ENCODE assay signal across 1 cellular context in the genomic region with DNA sequence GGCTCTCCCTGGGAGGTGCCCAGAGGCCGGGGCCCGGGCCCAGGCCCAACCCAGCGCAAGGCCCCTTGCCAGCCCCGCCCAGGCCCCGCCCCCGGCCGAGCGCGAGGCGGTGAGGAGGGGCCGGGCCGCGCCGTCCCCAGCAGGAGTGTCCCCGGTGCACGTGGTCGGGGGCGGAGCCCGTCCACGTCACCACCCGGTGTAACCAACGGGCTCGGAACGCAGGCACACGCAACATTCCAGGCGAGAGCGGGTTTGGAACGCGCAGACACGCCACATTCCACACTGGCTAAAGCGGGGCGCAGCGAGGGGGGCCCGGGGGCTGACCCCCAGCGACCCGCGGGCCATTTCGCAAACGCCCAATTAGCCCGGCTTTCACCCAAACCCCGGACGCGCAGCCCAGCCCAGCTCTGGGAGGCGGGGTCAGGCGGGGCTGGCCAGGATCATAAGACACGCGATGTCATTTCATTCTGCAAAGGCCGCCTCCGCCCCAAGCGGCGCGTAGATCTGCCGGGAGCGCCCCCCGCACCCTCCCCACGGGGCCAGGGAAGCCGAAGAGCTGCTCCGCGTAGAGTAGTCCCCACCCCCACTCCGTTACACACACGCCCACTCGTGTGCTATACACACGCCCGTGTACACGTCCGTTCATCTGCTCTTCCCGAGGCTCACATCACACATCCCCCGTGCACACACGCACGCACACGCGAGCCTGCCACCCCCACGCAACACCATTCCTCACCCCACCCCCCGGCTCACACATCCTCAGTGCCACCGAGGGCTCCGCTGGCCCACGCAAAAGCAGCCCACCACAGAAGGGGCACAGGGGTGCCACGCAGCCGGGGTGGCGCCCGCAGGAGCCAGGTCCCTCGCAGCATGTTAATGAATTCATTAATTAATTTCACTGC.
A peak's percentile ranks its signal among the peaks of the same experiment; 100 is the strongest.
TF ChIP-seq lines count a peak whose summit lies in the region.

No MANE protein-coding gene starts in this region.

TF ChIP-seq in HEK293, 187 proteins besides CTCF, POLR2A, EP300 and RAD21 (continued from another document and continues in another):
- TF ChIP-seq ZNF2 (tag by site-specific recombination; IDR thresholded peaks at IDR 0.05) = peak; percentile 54; the same call in 1 of the 2 replicates
- TF ChIP-seq, protein P1, sequence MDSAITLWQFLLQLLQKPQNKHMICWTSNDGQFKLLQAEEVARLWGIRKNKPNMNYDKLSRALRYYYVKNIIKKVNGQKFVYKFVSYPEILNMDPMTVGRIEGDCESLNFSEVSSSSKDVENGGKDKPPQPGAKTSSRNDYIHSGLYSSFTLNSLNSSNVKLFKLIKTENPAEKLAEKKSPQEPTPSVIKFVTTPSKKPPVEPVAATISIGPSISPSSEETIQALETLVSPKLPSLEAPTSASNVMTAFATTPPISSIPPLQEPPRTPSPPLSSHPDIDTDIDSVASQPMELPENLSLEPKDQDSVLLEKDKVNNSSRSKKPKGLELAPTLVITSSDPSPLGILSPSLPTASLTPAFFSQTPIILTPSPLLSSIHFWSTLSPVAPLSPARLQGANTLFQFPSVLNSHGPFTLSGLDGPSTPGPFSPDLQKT (IDR thresholded peaks at IDR 0.05; ENCODE audit: borderline replicate concordance, low read depth, low read length) = no peak
- TF ChIP-seq ZNF514 (tag by site-specific recombination; IDR thresholded peaks at IDR 0.05) = no peak
- TF ChIP-seq ZFP37 (tag by site-specific recombination; IDR thresholded peaks at IDR 0.05) = no peak
- no peak for TF ChIP-seq ZNF280D (tag by site-specific recombination; IDR thresholded peaks at IDR 0.05)
- TF ChIP-seq ZNF112 (tag by site-specific recombination; IDR thresholded peaks at IDR 0.05) = no peak
- TF ChIP-seq ZNF19 (tag by site-specific recombination; IDR thresholded peaks at IDR 0.05; ENCODE audit: low read depth) = no peak
- TF ChIP-seq ZNF138 (tag by site-specific recombination; IDR thresholded peaks at IDR 0.05; ENCODE audit: borderline replicate concordance) = no peak
- no peak for TF ChIP-seq ZNF404 (tag by site-specific recombination; IDR thresholded peaks at IDR 0.05)
- peak; percentile 95 for TF ChIP-seq SP3 (tag by site-specific recombination; IDR thresholded peaks at IDR 0.05)
- TF ChIP-seq, protein P2, sequence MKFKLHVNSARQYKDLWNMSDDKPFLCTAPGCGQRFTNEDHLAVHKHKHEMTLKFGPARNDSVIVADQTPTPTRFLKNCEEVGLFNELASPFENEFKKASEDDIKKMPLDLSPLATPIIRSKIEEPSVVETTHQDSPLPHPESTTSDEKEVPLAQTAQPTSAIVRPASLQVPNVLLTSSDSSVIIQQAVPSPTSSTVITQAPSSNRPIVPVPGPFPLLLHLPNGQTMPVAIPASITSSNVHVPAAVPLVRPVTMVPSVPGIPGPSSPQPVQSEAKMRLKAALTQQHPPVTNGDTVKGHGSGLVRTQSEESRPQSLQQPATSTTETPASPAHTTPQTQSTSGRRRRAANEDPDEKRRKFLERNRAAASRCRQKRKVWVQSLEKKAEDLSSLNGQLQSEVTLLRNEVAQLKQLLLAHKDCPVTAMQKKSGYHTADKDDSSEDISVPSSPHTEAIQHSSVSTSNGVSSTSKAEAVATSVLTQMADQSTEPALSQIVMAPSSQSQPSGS (tag by site-specific recombination; IDR thresholded peaks at IDR 0.05; ENCODE audit: low read depth) = 0 out of 2 replicates have a peak, but pooled peaks have one; percentile 2
- TF ChIP-seq, protein P3, sequence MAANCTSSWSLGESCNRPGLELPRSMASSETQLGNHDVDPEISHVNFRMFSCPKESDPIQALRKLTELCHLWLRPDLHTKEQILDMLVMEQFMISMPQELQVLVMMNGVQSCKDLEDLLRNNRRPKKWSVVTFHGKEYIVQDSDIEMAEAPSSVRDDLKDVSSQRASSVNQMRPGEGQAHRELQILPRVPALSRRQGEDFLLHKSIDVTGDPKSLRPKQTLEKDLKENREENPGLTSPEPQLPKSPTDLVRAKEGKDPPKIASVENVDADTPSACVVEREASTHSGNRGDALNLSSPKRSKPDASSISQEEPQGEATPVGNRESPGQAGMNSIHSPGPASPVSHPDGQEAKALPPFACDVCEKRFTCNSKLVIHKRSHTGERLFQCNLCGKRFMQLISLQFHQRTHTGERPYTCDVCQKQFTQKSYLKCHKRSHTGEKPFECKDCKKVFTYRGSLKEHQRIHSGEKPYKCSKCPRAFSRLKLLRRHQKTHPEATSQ (tag by site-specific recombination; IDR thresholded peaks at IDR 0.05) = peak; percentile 21; the same call in 1 of the 2 replicates
- no peak for TF ChIP-seq ZNF571 (tag by site-specific recombination; IDR thresholded peaks at IDR 0.05)
- TF ChIP-seq ZXDB (tag by site-specific recombination; IDR thresholded peaks at IDR 0.05) = no peak
- peak; percentile 96 for TF ChIP-seq KLF8 (tag by site-specific recombination; IDR thresholded peaks at IDR 0.05)
- peak; percentile 78 for TF ChIP-seq ZNF600 (tag by site-specific recombination; IDR thresholded peaks at IDR 0.05)
- TF ChIP-seq HIC1 (tag by site-specific recombination; IDR thresholded peaks at IDR 0.05) = peak; percentile 96
- no peak for TF ChIP-seq MZF1 (tag by site-specific recombination; IDR thresholded peaks at IDR 0.05; ENCODE audit: borderline replicate concordance)
- TF ChIP-seq, protein P4, sequence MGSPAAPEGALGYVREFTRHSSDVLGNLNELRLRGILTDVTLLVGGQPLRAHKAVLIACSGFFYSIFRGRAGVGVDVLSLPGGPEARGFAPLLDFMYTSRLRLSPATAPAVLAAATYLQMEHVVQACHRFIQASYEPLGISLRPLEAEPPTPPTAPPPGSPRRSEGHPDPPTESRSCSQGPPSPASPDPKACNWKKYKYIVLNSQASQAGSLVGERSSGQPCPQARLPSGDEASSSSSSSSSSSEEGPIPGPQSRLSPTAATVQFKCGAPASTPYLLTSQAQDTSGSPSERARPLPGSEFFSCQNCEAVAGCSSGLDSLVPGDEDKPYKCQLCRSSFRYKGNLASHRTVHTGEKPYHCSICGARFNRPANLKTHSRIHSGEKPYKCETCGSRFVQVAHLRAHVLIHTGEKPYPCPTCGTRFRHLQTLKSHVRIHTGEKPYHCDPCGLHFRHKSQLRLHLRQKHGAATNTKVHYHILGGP (tag by site-specific recombination; IDR thresholded peaks at IDR 0.05) = no peak
- peak; percentile 99 for TF ChIP-seq GLIS2 (tag by site-specific recombination; IDR thresholded peaks at IDR 0.05)
- peak; percentile 90 for TF ChIP-seq KLF16 (tag by site-specific recombination; IDR thresholded peaks at IDR 0.05)
- peak; percentile 97 for TF ChIP-seq ZBTB8A (tag by site-specific recombination; IDR thresholded peaks at IDR 0.05)
- TF ChIP-seq ZNF391 (tag by site-specific recombination; IDR thresholded peaks at IDR 0.05; ENCODE audit: borderline replicate concordance, low read depth) = peak; percentile 76
- TF ChIP-seq, protein P5, sequence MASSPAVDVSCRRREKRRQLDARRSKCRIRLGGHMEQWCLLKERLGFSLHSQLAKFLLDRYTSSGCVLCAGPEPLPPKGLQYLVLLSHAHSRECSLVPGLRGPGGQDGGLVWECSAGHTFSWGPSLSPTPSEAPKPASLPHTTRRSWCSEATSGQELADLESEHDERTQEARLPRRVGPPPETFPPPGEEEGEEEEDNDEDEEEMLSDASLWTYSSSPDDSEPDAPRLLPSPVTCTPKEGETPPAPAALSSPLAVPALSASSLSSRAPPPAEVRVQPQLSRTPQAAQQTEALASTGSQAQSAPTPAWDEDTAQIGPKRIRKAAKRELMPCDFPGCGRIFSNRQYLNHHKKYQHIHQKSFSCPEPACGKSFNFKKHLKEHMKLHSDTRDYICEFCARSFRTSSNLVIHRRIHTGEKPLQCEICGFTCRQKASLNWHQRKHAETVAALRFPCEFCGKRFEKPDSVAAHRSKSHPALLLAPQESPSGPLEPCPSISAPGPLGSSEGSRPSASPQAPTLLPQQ (tag by site-specific recombination; IDR thresholded peaks at IDR 0.05) = no peak
- TF ChIP-seq, protein P6, sequence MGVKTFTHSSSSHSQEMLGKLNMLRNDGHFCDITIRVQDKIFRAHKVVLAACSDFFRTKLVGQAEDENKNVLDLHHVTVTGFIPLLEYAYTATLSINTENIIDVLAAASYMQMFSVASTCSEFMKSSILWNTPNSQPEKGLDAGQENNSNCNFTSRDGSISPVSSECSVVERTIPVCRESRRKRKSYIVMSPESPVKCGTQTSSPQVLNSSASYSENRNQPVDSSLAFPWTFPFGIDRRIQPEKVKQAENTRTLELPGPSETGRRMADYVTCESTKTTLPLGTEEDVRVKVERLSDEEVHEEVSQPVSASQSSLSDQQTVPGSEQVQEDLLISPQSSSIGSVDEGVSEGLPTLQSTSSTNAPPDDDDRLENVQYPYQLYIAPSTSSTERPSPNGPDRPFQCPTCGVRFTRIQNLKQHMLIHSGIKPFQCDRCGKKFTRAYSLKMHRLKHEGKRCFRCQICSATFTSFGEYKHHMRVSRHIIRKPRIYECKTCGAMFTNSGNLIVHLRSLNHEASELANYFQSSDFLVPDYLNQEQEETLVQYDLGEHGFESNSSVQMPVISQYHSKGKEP (tag by site-specific recombination; IDR thresholded peaks at IDR 0.05) = no peak
- TF ChIP-seq BCL11B (tag by site-specific recombination; IDR thresholded peaks at IDR 0.05; ENCODE audit: low read depth) = peak; percentile 71; the same call in 1 of the 2 replicates
- TF ChIP-seq, protein P7, sequence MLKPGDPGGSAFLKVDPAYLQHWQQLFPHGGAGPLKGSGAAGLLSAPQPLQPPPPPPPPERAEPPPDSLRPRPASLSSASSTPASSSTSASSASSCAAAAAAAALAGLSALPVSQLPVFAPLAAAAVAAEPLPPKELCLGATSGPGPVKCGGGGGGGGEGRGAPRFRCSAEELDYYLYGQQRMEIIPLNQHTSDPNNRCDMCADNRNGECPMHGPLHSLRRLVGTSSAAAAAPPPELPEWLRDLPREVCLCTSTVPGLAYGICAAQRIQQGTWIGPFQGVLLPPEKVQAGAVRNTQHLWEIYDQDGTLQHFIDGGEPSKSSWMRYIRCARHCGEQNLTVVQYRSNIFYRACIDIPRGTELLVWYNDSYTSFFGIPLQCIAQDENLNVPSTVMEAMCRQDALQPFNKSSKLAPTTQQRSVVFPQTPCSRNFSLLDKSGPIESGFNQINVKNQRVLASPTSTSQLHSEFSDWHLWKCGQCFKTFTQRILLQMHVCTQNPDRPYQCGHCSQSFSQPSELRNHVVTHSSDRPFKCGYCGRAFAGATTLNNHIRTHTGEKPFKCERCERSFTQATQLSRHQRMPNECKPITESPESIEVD (tag by site-specific recombination; IDR thresholded peaks at IDR 0.05) = no peak
- TF ChIP-seq KLF9 (tag by site-specific recombination; IDR thresholded peaks at IDR 0.05; ENCODE audit: low read depth) = peak; percentile 90
- TF ChIP-seq ZSCAN16 (tag by site-specific recombination; IDR thresholded peaks at IDR 0.05) = peak; percentile 99
- TF ChIP-seq ZNF677 (tag by site-specific recombination; IDR thresholded peaks at IDR 0.05) = no peak
- no peak for TF ChIP-seq ZNF48 (tag by site-specific recombination; IDR thresholded peaks at IDR 0.05)
- TF ChIP-seq ZNF501 (tag by site-specific recombination; IDR thresholded peaks at IDR 0.05) = no peak; the same call in none of the 2 replicates
- TF ChIP-seq, protein P8, sequence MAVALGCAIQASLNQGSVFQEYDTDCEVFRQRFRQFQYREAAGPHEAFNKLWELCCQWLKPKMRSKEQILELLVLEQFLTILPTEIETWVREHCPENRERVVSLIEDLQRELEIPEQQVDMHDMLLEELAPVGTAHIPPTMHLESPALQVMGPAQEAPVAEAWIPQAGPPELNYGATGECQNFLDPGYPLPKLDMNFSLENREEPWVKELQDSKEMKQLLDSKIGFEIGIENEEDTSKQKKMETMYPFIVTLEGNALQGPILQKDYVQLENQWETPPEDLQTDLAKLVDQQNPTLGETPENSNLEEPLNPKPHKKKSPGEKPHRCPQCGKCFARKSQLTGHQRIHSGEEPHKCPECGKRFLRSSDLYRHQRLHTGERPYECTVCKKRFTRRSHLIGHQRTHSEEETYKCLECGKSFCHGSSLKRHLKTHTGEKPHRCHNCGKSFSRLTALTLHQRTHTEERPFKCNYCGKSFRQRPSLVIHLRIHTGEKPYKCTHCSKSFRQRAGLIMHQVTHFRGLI (tag by site-specific recombination; IDR thresholded peaks at IDR 0.05) = peak; percentile 88
- TF ChIP-seq ZNF660 (tag by site-specific recombination; IDR thresholded peaks at IDR 0.05) = peak; percentile 54; the same call in 1 of the 2 replicates
- 0 out of 2 replicates have a peak, but pooled peaks have one; percentile 75 for TF ChIP-seq ZNF785 (tag by site-specific recombination; IDR thresholded peaks at IDR 0.05)
- peak; percentile 30; the same call in 1 of the 2 replicates for TF ChIP-seq ZBTB17 (tag by site-specific recombination; IDR thresholded peaks at IDR 0.05)
- no peak; the same call in 1 of the 2 replicates for TF ChIP-seq ZNF394 (tag by site-specific recombination; IDR thresholded peaks at IDR 0.05; ENCODE audit: borderline replicate concordance)
- no peak for TF ChIP-seq HOXD13 (CRISPR knock-in tag; IDR thresholded peaks at IDR 0.05; ENCODE audit: borderline replicate concordance)
- TF ChIP-seq ZNF416 (tag by site-specific recombination; IDR thresholded peaks at IDR 0.05) = no peak
- no peak for TF ChIP-seq IKZF3 (tag by site-specific recombination; IDR thresholded peaks at IDR 0.05)
